Comparison of ENCODE assay signal across 9 cellular contexts in genomic region chr9:132239999-132240859, GRCh38.
A peak's percentile ranks its signal among the peaks of the same experiment; 100 is the strongest.
DNase-seq lines count a peak whose midpoint lies in the region; ATAC-seq, FAIRE-seq and TF ChIP-seq lines count a peak whose summit lies in the region.
"Had no signal": no experiment of that assay in that cellular context is flagged by ENCODE, and none has a peak within 500 bp of the region (broad histone marks: within the 10 kb centered on the region; RNA-seq: fewer than 3 reads in every experiment).

No MANE protein-coding gene starts in this region.

- H3K4me2 ChIP-seq in PC-3 (ENCODE audit: low read length), result peak overlapping the region; percentile 54

- ATAC-seq in PC-3 (no peak), HG03432 (IDR thresholded peaks at IDR 0.05; ENCODE audit: unreplicated experiment) (no peak), GM21360 (IDR thresholded peaks at IDR 0.05; ENCODE audit: unreplicated experiment) (no peak)

- WGBS in small intestine, 3 donors, result 14 to 37% (median 24%) methylated on average over 17 to 22 of the region's 22 CpGs

- peak overlapping the region; percentile 68 for H2AFZ ChIP-seq in PC-3 (ENCODE audit: low read length)

- no peaks in the 10 kb centered on the region for H3K9me3 Mint-ChIP-seq in chondrocyte (ENCODE audit: low read depth)

- H3K9me3 ChIP-seq in PC-3 (ENCODE audit: low read length) (no peaks in the 10 kb centered on the region), small intestine (ENCODE audit: control insufficient read depth, low read depth) (no peaks in the 10 kb centered on the region)

- no peaks in the 10 kb centered on the region for H4K20me1 ChIP-seq in PC-3 (ENCODE audit: low read length)

- H3K27ac Mint-ChIP-seq in chondrocyte (ENCODE audit: unreplicated experiment), result no peak overlapping the region

- H3K79me2 ChIP-seq in PC-3 (ENCODE audit: low read length), result no peaks in the 10 kb centered on the region

- BruUV-seq in PC-3 (replicated peaks; lab: Mats Ljungman, UMichigan), result no TSS peak

- no peaks in the 10 kb centered on the region; the same call in 1 of the 2 replicates for H3K4me1 ChIP-seq in PC-3 (ENCODE audit: insufficient read depth, low read length)
- no peaks in the 10 kb centered on the region for H3K4me1 ChIP-seq in small intestine (ENCODE audit: control insufficient read depth in 2 of 2, insufficient read depth in 1 of 2, low read depth in 1 of 2, low read length in 1 of 2)

- intact Hi-C loops in PC-3 (cut with micrococcal nuclease), result loop anchor here (5.0 kb wide), 1 partner anchor 258 kb away; no protein-coding TSS in a partner anchor

- H3K36me3 Mint-ChIP-seq in chondrocyte (ENCODE audit: low read depth), result no peaks in the 10 kb centered on the region

- CTCF ChIA-PET in PC-3 (lab: Charles Lee), result no interaction called here

- no peak overlapping the region for H3K4me3 ChIP-seq in PC-3 (ENCODE audit: low read length)
- peak overlapping the region; percentile 22 to 31 for H3K4me3 ChIP-seq in foreskin fibroblast (ENCODE audit: low read depth in 1 of 2, low read length in 2 of 2)
- peak overlapping the region in 1 of 2 donors; percentile 23 for H3K4me3 ChIP-seq in small intestine (ENCODE audit: low read depth in 1 of 2, low read length in 2 of 2)

- H3K4me1 Mint-ChIP-seq in chondrocyte (ENCODE audit: low read depth), result peaks cover 13% of the 10 kb centered on the region

- H3K9ac ChIP-seq in PC-3 (ENCODE audit: low read length), result no peak overlapping the region

- peaks cover 18% of the 10 kb centered on the region for H3K27me3 Mint-ChIP-seq in chondrocyte (ENCODE audit: low read depth)

- peak; percentile 32 for DNase-seq in DMS53 (lab: John Stamatoyannopoulos, UW)
- no peak for DNase-seq in DMS53 treated with DMSO at 0.1 percent for 48 hours (lab: John Stamatoyannopoulos, UW; ENCODE audit: unreplicated experiment)
- DNase-seq in PC-3, result no peak
- no peak for DNase-seq in foreskin fibroblast
- peak; percentile 27 for DNase-seq in small intestine
- DNase-seq in chondrocyte (ENCODE audit: low spot score), result no peak

- POLR2A ChIA-PET in PC-3 (lab: Charles Lee; ENCODE audit: unreplicated experiment), result no interaction called here

- no peak for FAIRE-seq in small intestine (lab: Jason Lieb, UNC)

- TF ChIP-seq CTCF in PC-3 (conservative IDR thresholded peaks at IDR 0.05; ENCODE audit: low read depth, low read length) (no peak), foreskin fibroblast (IDR thresholded peaks at IDR 0.05; ENCODE audit: low read depth, low read length) (no peak), chondrocyte (IDR thresholded peaks at IDR 0.05) (no peak)

- H3F3A ChIP-seq in PC-3 (ENCODE audit: low read length, unreplicated experiment), result no peaks in the 10 kb centered on the region

- H3K36me3 ChIP-seq in PC-3 (ENCODE audit: low read depth, low read length) (no peaks in the 10 kb centered on the region), small intestine (ENCODE audit: control insufficient read depth in 2 of 2, insufficient read depth in 2 of 2, low read length in 2 of 2) (no peaks in the 10 kb centered on the region)

- H3K27ac ChIP-seq in PC-3 (ENCODE audit: low read length) (no peak overlapping the region), small intestine (ENCODE audit: low read depth in 1 of 2, low read length in 1 of 2) (no peak overlapping the region)
- H3K27ac ChIP-seq: 22Rv1 had no signal

- no peaks in the 10 kb centered on the region for H3K9me2 ChIP-seq in PC-3 (replicated peaks; ENCODE audit: low read length)

- H3K27me3 ChIP-seq in PC-3 (ENCODE audit: low read length), result no peaks in the 10 kb centered on the region
- H3K27me3 ChIP-seq in small intestine (ENCODE audit: control insufficient read depth in 2 of 2, insufficient read depth in 2 of 2, low read length in 2 of 2), result no peaks in the 10 kb centered on the region

- no peak overlapping the region for H3K4me3 Mint-ChIP-seq in chondrocyte (ENCODE audit: unreplicated experiment)

Comparison
In these comparisons a context has a peak if more than half of its experiments do, and no peak if none do; other contexts are left out.
1. DNase-seq: peak in DMS53 (single experiment) and small intestine (single experiment); none in DMS53 treated with DMSO at 0.1 percent for 48 hours (single experiment), PC-3 (single experiment), foreskin fibroblast (0 of 2) and chondrocyte (single experiment).